Comparison of ENCODE assay signal across 8 cellular contexts in genomic region chr12:68331869-68332725, GRCh38. TPM values are rescaled to one million over a fixed set of nuclear protein-coding genes. Genes with fewer than 3 reads are reported as not detected.
DNase-seq lines count a peak whose midpoint lies in the region; ATAC-seq and TF ChIP-seq lines count a peak whose summit lies in the region.

A gene with protein sequence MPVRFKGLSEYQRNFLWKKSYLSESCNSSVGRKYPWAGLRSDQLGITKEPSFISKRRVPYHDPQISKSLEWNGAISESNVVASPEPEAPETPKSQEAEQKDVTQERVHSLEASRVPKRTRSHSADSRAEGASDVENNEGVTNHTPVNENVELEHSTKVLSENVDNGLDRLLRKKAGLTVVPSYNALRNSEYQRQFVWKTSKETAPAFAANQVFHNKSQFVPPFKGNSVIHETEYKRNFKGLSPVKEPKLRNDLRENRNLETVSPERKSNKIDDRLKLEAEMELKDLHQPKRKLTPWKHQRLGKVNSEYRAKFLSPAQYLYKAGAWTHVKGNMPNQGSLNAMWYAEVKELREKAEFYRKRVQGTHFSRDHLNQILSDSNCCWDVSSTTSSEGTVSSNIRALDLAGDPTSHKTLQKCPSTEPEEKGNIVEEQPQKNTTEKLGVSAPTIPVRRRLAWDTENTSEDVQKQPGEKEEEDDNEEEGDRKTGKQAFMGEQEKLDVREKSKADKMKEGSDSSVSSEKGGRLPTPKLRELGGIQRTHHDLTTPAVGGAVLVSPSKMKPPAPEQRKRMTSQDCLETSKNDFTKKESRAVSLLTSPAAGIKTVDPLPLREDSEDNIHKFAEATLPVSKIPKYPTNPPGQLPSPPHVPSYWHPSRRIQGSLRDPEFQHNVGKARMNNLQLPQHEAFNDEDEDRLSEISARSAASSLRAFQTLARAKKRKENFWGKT (minus strand): TSS chr12:68332362. CDS start chr12:68332245, 117 bp downstream.

- BruUV-seq in Calu3 (replicated peaks; lab: Mats Ljungman, UMichigan): no TSS peak
- TSS peak; percentile 55 for BruUV-seq in OCI-LY7 (replicated peaks; lab: Mats Ljungman, UMichigan)

- H3K4me3 Mint-ChIP-seq in Calu3 (ENCODE audit: low read depth, unreplicated experiment): peak within 1 kb of the TSS; percentile 81

- H3K4me3 ChIP-seq in OCI-LY7 (ENCODE audit: low read depth, low read length, poor library complexity, severe bottlenecking) (peak within 1 kb of the TSS; percentile 84), epithelial cell of esophagus (ENCODE audit: low read length) (peak within 1 kb of the TSS; percentile 72), mononuclear cell (ENCODE audit: low read length) (peak within 1 kb of the TSS; percentile 73)

- peak within 1 kb of the TSS; percentile 52 for H3K27ac ChIP-seq in OCI-LY7 (ENCODE audit: low read depth, low read length, poor library complexity, severe bottlenecking)

- H3K4me2 ChIP-seq in OCI-LY7 (ENCODE audit: low read length): peak within 1 kb of the TSS; percentile 78

- intact Hi-C loops in Calu3 (cut with micrococcal nuclease; ENCODE audit: unreplicated experiment) (no loop called here), OCI-LY7 (cut with micrococcal nuclease; ENCODE audit: unreplicated experiment) (loop anchor here (10.0 kb wide), 1 partner anchor 353 kb away; the partner anchor contains the start of gene NUP107)

- H3K27me3 Mint-ChIP-seq in Calu3 (ENCODE audit: unreplicated experiment): peaks cover 14% of the 10 kb centered on the region

- peaks cover 20% of the 10 kb centered on the region for H3K36me3 Mint-ChIP-seq in Calu3 (ENCODE audit: insufficient read depth, unreplicated experiment)

- peaks cover 11% of the 10 kb centered on the region for H3K4me1 Mint-ChIP-seq in Calu3 (ENCODE audit: low read depth, unreplicated experiment)

- peaks cover 17% of the 10 kb centered on the region for H3K36me3 ChIP-seq in OCI-LY7 (ENCODE audit: insufficient read depth, low read length)

- H3K9me3 ChIP-seq in OCI-LY7 (ENCODE audit: low read length) (no peaks in the 10 kb centered on the region), mononuclear cell (ENCODE audit: low read depth, low read length) (no peaks in the 10 kb centered on the region)

- H2AFZ ChIP-seq in OCI-LY7 (ENCODE audit: low read length): peak within 1 kb of the TSS; percentile 97

- POLR2A ChIA-PET in OCI-LY7 (lab: Charles Lee): interaction anchor here (0.8 to 2.1 kb wide), 6 partner anchors 9 to 253 kb away, joined by 3 to 11 read pairs (median 3); no protein-coding TSS in a partner anchor

- peak within 1 kb of the TSS; percentile 56 for H3K27ac Mint-ChIP-seq in Calu3 (ENCODE audit: unreplicated experiment)

- no peaks in the 10 kb centered on the region for H3K27me3 ChIP-seq in mononuclear cell (ENCODE audit: insufficient read depth, low read length)

- H3K9me3 Mint-ChIP-seq in Calu3 (ENCODE audit: low read depth, unreplicated experiment): no peaks in the 10 kb centered on the region

- ATAC-seq in GM21526 (IDR thresholded peaks at IDR 0.05; ENCODE audit: low FRiP score, unreplicated experiment): peak; percentile 98

- no peaks in the 10 kb centered on the region for H4K20me1 ChIP-seq in OCI-LY7 (ENCODE audit: insufficient read depth, low read length)

- H3K79me2 ChIP-seq in OCI-LY7 (ENCODE audit: insufficient read depth, low read depth, low read length): peaks cover 9% of the 10 kb centered on the region; the same call in 1 of the 2 replicates

- CTCF ChIA-PET in Calu3 (lab: Charles Lee) (interaction anchor here (0.8 to 1.1 kb wide), 2 partner anchors 283 to 414 kb away, joined by 3 read pairs; partner anchors contain the start of gene SLC35E3), OCI-LY7 (lab: Charles Lee; ENCODE audit: unreplicated experiment) (interaction anchor here (0.6 kb wide), 1 partner anchor 53 kb away, joined by 3 read pairs; no protein-coding TSS in a partner anchor)

- no peak for TF ChIP-seq CTCF in Calu3 (IDR thresholded peaks at IDR 0.05; ENCODE audit: unreplicated experiment)
- no peak for TF ChIP-seq CTCF in OCI-LY7 (conservative IDR thresholded peaks at IDR 0.05; ENCODE audit: low read length)
- no peak for TF ChIP-seq CTCF in epithelial cell of esophagus (IDR thresholded peaks at IDR 0.05; ENCODE audit: insufficient read depth, low read depth, low read length, missing control alignments)

- H3K9me2 ChIP-seq in OCI-LY7 (ENCODE audit: insufficient read depth, low read length): no peaks in the 10 kb centered on the region

- DNase-seq in Calu3 (peak; percentile 98), HuH-7.5 (ENCODE audit: low spot score) (peak; percentile 85), OCI-LY7 (ENCODE audit: low spot score) (peak; percentile 99), activated T-cell treated with anti-CD3 and anti-CD28 coated beads for 1 hour (ENCODE audit: low read depth) (peak; percentile 95), epithelial cell of esophagus (ENCODE audit: low read depth) (peak; percentile 99)
- peak; percentile 80 to 91 for DNase-seq in stimulated activated CD8-positive, alpha-beta memory T cell treated with anti-CD3 and anti-CD28 coated beads, Interleukin-4, amount 100 ng/mL, for 1 hour (ENCODE audit: low read depth in 2 of 2, low spot score in 1 of 2)

- H3K4me1 ChIP-seq in OCI-LY7 (ENCODE audit: insufficient read depth, low read length, poor library complexity, severe bottlenecking): peaks cover 24% of the 10 kb centered on the region
- H3K4me1 ChIP-seq in mononuclear cell (ENCODE audit: insufficient read depth, low read length): peaks cover 35% of the 10 kb centered on the region

RNA-seq across cellular contexts. Expression of the gene that starts here (rescaled TPM):
- 22.7 and 23.0 TPM in 2 replicates for total RNA-seq in Calu3 (2022)
- total RNA-seq in OCI-LY7 (2014; rRNA removed; shearing (Covaris generic)): 30.8 and 37.4 TPM in 2 replicates
- total RNA-seq in OCI-LY7 (2022): 26.2 and 33.5 TPM in 2 replicates
- 17.2 TPM for total RNA-seq in mononuclear cell

Comparison
In these comparisons a context has a peak if more than half of its experiments do, and no peak if none do; other contexts are left out.
1. Peak in every context shown above with its lines: DNase-seq, ATAC-seq, H3K4me3 ChIP-seq and H3K27ac ChIP-seq.